29 cellular contexts compared by ENCODE assay signal in the genomic region with DNA sequence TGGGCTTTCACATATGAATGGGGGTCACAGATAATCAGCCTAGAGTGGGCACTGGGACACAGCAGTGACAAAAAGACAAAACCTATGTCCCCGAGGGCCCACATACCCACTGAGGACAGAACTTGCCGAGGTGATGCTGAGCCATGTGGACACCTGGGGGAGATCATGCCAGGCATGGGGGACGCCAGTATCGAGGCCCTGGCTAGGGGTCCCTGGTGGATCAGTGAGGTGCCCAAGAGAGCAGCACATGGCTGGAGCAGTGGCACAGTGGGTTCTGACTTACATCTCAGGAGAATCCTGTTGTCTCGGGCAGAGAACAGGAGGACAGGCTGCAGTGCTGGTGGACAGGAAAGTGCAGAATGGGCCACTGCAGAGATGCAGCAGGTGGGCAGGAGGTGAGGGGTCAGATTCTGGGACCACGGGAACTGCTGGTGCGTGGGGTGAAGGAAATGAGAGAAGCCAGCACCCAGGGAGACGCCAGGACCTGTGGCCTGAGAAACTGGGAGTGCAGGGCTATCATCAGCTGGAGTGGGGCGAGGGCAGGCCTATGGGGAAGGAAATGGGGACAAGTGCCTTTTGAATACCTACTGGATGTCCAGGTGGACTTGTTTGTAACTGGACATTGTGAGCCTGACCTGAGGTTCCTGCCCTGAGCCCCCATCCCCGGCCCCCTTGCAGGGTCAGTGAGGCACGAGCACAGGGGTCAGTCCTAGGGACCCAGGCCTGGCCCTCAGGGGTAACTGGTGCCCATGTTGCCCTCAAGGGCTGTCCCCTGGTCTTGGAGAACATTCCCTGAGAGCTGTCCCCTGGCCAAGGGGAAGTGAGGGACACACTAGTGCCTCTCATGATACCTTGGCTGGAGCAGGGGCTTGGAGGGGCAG.
DNase-seq lines count a peak whose midpoint lies in the region; ATAC-seq and TF ChIP-seq lines count a peak whose summit lies in the region.
"Had no signal": no experiment of that assay in that cellular context is flagged by ENCODE, and none has a peak within 500 bp of the region (broad histone marks: within the 10 kb centered on the region; RNA-seq: fewer than 3 reads in every experiment).

No MANE protein-coding gene starts in this region.

- no peaks in the 10 kb centered on the region for H3K36me3 Mint-ChIP-seq in activated naive CD8-positive, alpha-beta T cell treated with anti-CD3 and anti-CD28 coated beads, Interleukin-2, amount 10 ng/mL, durations not matched to agents 7 days and 5 days
- no peaks in the 10 kb centered on the region for H3K36me3 Mint-ChIP-seq in activated naive CD8-positive, alpha-beta T cell treated with anti-CD3 and anti-CD28 coated beads, Interleukin-2, amount 50 U/mL, for 24 hours (ENCODE audit: low read depth)
- H3K36me3 Mint-ChIP-seq in activated CD4-positive, alpha-beta memory T cell treated with anti-CD3 and anti-CD28 coated beads for 36 hours, result no peaks in the 10 kb centered on the region
- H3K36me3 Mint-ChIP-seq: CD8-positive, alpha-beta T cell had no signal

- no peaks in the 10 kb centered on the region for H3K27me3 Mint-ChIP-seq in activated naive CD8-positive, alpha-beta T cell treated with anti-CD3 and anti-CD28 coated beads, Interleukin-2, amount 10 ng/mL, durations not matched to agents 7 days and 5 days
- H3K27me3 Mint-ChIP-seq in activated naive CD8-positive, alpha-beta T cell treated with anti-CD3 and anti-CD28 coated beads, Interleukin-2, amount 50 U/mL, for 24 hours, result no peaks in the 10 kb centered on the region
- no peaks in the 10 kb centered on the region for H3K27me3 Mint-ChIP-seq in activated CD4-positive, alpha-beta memory T cell treated with anti-CD3 and anti-CD28 coated beads for 36 hours

- intact Hi-C loops in activated CD4-positive, alpha-beta memory T cell treated with anti-CD3 and anti-CD28 coated beads for 36 hours (cut with micrococcal nuclease), result no loop called here
- intact Hi-C loops in spleen (cut with DNase I; ENCODE audit: low total_unique reads), result no loop called here

- TF ChIP-seq CTCF in spleen (IDR thresholded peaks at IDR 0.05 in 8 of 11, conservative IDR thresholded peaks at IDR 0.05 in 3 of 11), result no peak

- H3K27me3 ChIP-seq in spleen (replicated peaks in 1 of 7), result no peaks in the 10 kb centered on the region
- H3K27me3 ChIP-seq: hepatocyte, testis, uterus had no signal

- H3K4me3 Mint-ChIP-seq in activated naive CD8-positive, alpha-beta T cell treated with anti-CD3 and anti-CD28 coated beads, Interleukin-2, amount 10 ng/mL, durations not matched to agents 7 days and 5 days, result no peak overlapping the region
- H3K4me3 Mint-ChIP-seq in activated naive CD8-positive, alpha-beta T cell treated with anti-CD3 and anti-CD28 coated beads, Interleukin-2, amount 50 U/mL, for 24 hours, result no peak overlapping the region
- no peak overlapping the region for H3K4me3 Mint-ChIP-seq in activated CD4-positive, alpha-beta memory T cell treated with anti-CD3 and anti-CD28 coated beads for 36 hours
- H3K4me3 Mint-ChIP-seq: activated CD8-positive, alpha-beta T cell treated with anti-CD3 and anti-CD28 coated beads, Interleukin-2, amount 10 ng/mL, durations not matched to agents 7 days and 5 days; activated T-cell treated with anti-CD3 and anti-CD28 coated beads, Interleukin-2, amount 50 U/mL, for 4 hours; CD8-positive, alpha-beta T cell; nephron progenitor cell; T-helper 1 cell treated with Interleukin-12 subunit alpha and Interleukin-12 subunit beta and Interleukin-4 antibody, amounts not matched to agents 30 μg/mL and 1 μg/mL, for 36 hours had no signal

- H3K4me1 ChIP-seq in spleen, result peaks cover 0 to 3% (median 0%) of the 10 kb centered on the region in 6 donors
- H3K4me1 ChIP-seq: uterus had no signal

- H3K27ac Mint-ChIP-seq in activated naive CD8-positive, alpha-beta T cell treated with anti-CD3 and anti-CD28 coated beads, Interleukin-2, amount 10 ng/mL, durations not matched to agents 7 days and 5 days, result no peak overlapping the region
- no peak overlapping the region for H3K27ac Mint-ChIP-seq in activated naive CD8-positive, alpha-beta T cell treated with anti-CD3 and anti-CD28 coated beads, Interleukin-2, amount 50 U/mL, for 24 hours
- no peak overlapping the region for H3K27ac Mint-ChIP-seq in activated CD4-positive, alpha-beta memory T cell treated with anti-CD3 and anti-CD28 coated beads for 36 hours
- H3K27ac Mint-ChIP-seq: activated CD8-positive, alpha-beta T cell treated with anti-CD3 and anti-CD28 coated beads, Interleukin-2, amount 10 ng/mL, durations not matched to agents 7 days and 5 days; CD8-positive, alpha-beta T cell; nephron progenitor cell; progenitor cell of endocrine pancreas; T-helper 1 cell treated with Interleukin-12 subunit alpha and Interleukin-12 subunit beta and Interleukin-4 antibody, amounts not matched to agents 30 μg/mL and 1 μg/mL, for 36 hours had no signal

- ATAC-seq in activated naive CD8-positive, alpha-beta T cell treated with anti-CD3 and anti-CD28 coated beads, Interleukin-2, amount 10 ng/mL, durations not matched to agents 7 days and 5 days (ENCODE audit: low read depth), result no peak
- ATAC-seq in activated naive CD8-positive, alpha-beta T cell treated with anti-CD3 and anti-CD28 coated beads, Interleukin-2, amount 50 U/mL, for 24 hours, result no peak
- ATAC-seq: activated CD4-positive, CD25-positive, alpha-beta regulatory T cell treated with anti-CD3 and anti-CD28 coated beads, Interleukin-2, amount 50 U/mL, for 24 hours; activated CD8-positive, alpha-beta T cell treated with anti-CD3 and anti-CD28 coated beads, Interleukin-2, amount 10 ng/mL, durations not matched to agents 7 days and 5 days; activated T-cell treated with anti-CD3 and anti-CD28 coated beads, Interleukin-2, amount 50 U/mL, for 4 hours; CD8-positive, alpha-beta T cell; GM12878 had no signal

- H3K9me3 ChIP-seq in spleen, result no peaks in the 10 kb centered on the region
- H3K9me3 ChIP-seq: SK-N-SH, testis, uterus had no signal

- CTCF ChIA-PET in activated CD4-positive, alpha-beta memory T cell treated with anti-CD3 and anti-CD28 coated beads for 36 hours (lab: Charles Lee), result no interaction called here

- no peak overlapping the region for H3K27ac ChIP-seq in spleen
- H3K27ac ChIP-seq: hepatocyte, testis, uterus had no signal

- no peak for TF ChIP-seq POLR2A in spleen (IDR thresholded peaks at IDR 0.05)

- no peaks in the 10 kb centered on the region for H3K9me3 Mint-ChIP-seq in activated naive CD8-positive, alpha-beta T cell treated with anti-CD3 and anti-CD28 coated beads, Interleukin-2, amount 10 ng/mL, durations not matched to agents 7 days and 5 days
- H3K9me3 Mint-ChIP-seq in activated naive CD8-positive, alpha-beta T cell treated with anti-CD3 and anti-CD28 coated beads, Interleukin-2, amount 50 U/mL, for 24 hours, result no peaks in the 10 kb centered on the region
- H3K9me3 Mint-ChIP-seq in activated CD4-positive, alpha-beta memory T cell treated with anti-CD3 and anti-CD28 coated beads for 36 hours, result no peaks in the 10 kb centered on the region
- H3K9me3 Mint-ChIP-seq: activated T-cell treated with anti-CD3 and anti-CD28 coated beads, Interleukin-2, amount 50 U/mL, for 4 hours; CD8-positive, alpha-beta T cell; nephron progenitor cell; T-helper 1 cell treated with Interleukin-12 subunit alpha and Interleukin-12 subunit beta and Interleukin-4 antibody, amounts not matched to agents 30 μg/mL and 1 μg/mL, for 36 hours had no signal

- H3K4me3 ChIP-seq in spleen, result no peak overlapping the region
- H3K4me3 ChIP-seq: GM12878, hepatocyte, testis, uterus had no signal

- DNase-seq in activated naive CD8-positive, alpha-beta T cell treated with anti-CD3 and anti-CD28 coated beads, Interleukin-2, amount 10 ng/mL, durations not matched to agents 7 days and 5 days, result peak; percentile 26
- no peak for DNase-seq in activated naive CD8-positive, alpha-beta T cell treated with anti-CD3 and anti-CD28 coated beads, Interleukin-2, amount 50 U/mL, for 24 hours
- DNase-seq in activated CD4-positive, alpha-beta memory T cell treated with anti-CD3 and anti-CD28 coated beads for 36 hours, result peak; percentile 3
- DNase-seq in islet precursor cell (peak; percentile 34), spleen (peak; percentile 61), foreskin melanocyte (no peak), NCI-H748 treated with DMSO at 0.1 percent for 48 hours (lab: John Stamatoyannopoulos, UW) (no peak), midbrain (lab: John Stamatoyannopoulos, UW) (no peak)
- DNase-seq: activated CD8-positive, alpha-beta T cell treated with anti-CD3 and anti-CD28 coated beads, Interleukin-2, amount 10 ng/mL, durations not matched to agents 7 days and 5 days; activated naive CD4-positive, alpha-beta T cell treated with anti-CD3 and anti-CD28 coated beads, Interleukin-2, amount 50 U/mL, for 16 hours; activated T-cell treated with anti-CD3 and anti-CD28 coated beads, Interleukin-2, amount 50 U/mL, for 4 hours; cortex of kidney; DMS 273 treated with DMSO at 0.1 percent for 48 hours; EL; foreskin fibroblast; Karpas-422; NCI-H1436; NCI-H2107; nephron progenitor cell; SK-N-SH; stimulated activated naive CD4-positive, alpha-beta T cell treated with Interleukin-2 at 50 U/mL for 16 hours; testis had no signal

- POLR2A ChIA-PET in activated naive CD8-positive, alpha-beta T cell treated with anti-CD3 and anti-CD28 coated beads, Interleukin-2, amount 10 ng/mL, durations not matched to agents 7 days and 5 days (lab: Charles Lee), result no interaction called here
- POLR2A ChIA-PET in activated CD4-positive, alpha-beta memory T cell treated with anti-CD3 and anti-CD28 coated beads for 36 hours (lab: Charles Lee), result no interaction called here

- peaks cover 10% of the 10 kb centered on the region for H3K4me1 Mint-ChIP-seq in activated naive CD8-positive, alpha-beta T cell treated with anti-CD3 and anti-CD28 coated beads, Interleukin-2, amount 10 ng/mL, durations not matched to agents 7 days and 5 days
- peaks cover 12% of the 10 kb centered on the region for H3K4me1 Mint-ChIP-seq in activated naive CD8-positive, alpha-beta T cell treated with anti-CD3 and anti-CD28 coated beads, Interleukin-2, amount 50 U/mL, for 24 hours
- peaks cover 3% of the 10 kb centered on the region for H3K4me1 Mint-ChIP-seq in activated CD4-positive, alpha-beta memory T cell treated with anti-CD3 and anti-CD28 coated beads for 36 hours (ENCODE audit: low read depth)

- 77 to 92% (median 86%) methylated on average over 11 of the region's 11 CpGs for WGBS in spleen, 5 donors

- H3K36me3 ChIP-seq in spleen, result no peaks in the 10 kb centered on the region
- H3K36me3 ChIP-seq: uterus had no signal

Comparison
In these comparisons a context has a peak if more than half of its experiments do, and no peak if none do; other contexts are left out.
1. DNase-seq: peak in activated naive CD8-positive, alpha-beta T cell treated with anti-CD3 and anti-CD28 coated beads, Interleukin-2, amount 10 ng/mL, durations not matched to agents 7 days and 5 days (single experiment), activated CD4-positive, alpha-beta memory T cell treated with anti-CD3 and anti-CD28 coated beads for 36 hours (single experiment), islet precursor cell (single experiment) and spleen (single experiment); none in activated naive CD8-positive, alpha-beta T cell treated with anti-CD3 and anti-CD28 coated beads, Interleukin-2, amount 50 U/mL, for 24 hours (single experiment), foreskin melanocyte (single experiment), NCI-H748 treated with DMSO at 0.1 percent for 48 hours (single experiment) and midbrain (single experiment).